ENCODE assay signal across 14 cellular contexts in genomic region chr3:38375072-38375471, GRCh38. TPM values are rescaled to one million over a fixed set of nuclear protein-coding genes. Genes with fewer than 3 reads are reported as not detected.
DNase-seq lines count a peak whose midpoint lies in the region; ATAC-seq lines count a peak whose summit lies in the region.
"Had no signal": no experiment of that assay in that cellular context is flagged by ENCODE, and none has a peak within 500 bp of the region (broad histone marks: within the 10 kb centered on the region; RNA-seq: fewer than 3 reads in every experiment).

No MANE protein-coding gene starts in this region.

- peaks cover 2% of the 10 kb centered on the region for H3K36me3 Mint-ChIP-seq in central memory CD8-positive, alpha-beta T cell (ENCODE audit: insufficient read depth)
- peaks cover 0 to 5% (median 3%) of the 10 kb centered on the region in 3 donors for H3K36me3 Mint-ChIP-seq in naive thymus-derived CD8-positive, alpha-beta T cell

- ATAC-seq in central memory CD8-positive, alpha-beta T cell (replicated peaks; ENCODE audit: extremely low read depth, poor library complexity, severe bottlenecking), result no peak
- no peak for ATAC-seq in naive thymus-derived CD8-positive, alpha-beta T cell
- ATAC-seq in Right ventricle myocardium inferior, result no peak

- POLR2A ChIA-PET in naive thymus-derived CD8-positive, alpha-beta T cell (lab: Charles Lee), result interaction anchor here (2.1 kb wide), 1 partner anchor 80 kb away, joined by 6 read pairs; no protein-coding TSS in a partner anchor

- peaks cover 30% of the 10 kb centered on the region for H3K4me1 Mint-ChIP-seq in central memory CD8-positive, alpha-beta T cell
- peaks cover 16 to 38% (median 30%) of the 10 kb centered on the region in 4 donors for H3K4me1 Mint-ChIP-seq in naive thymus-derived CD8-positive, alpha-beta T cell
- H3K4me1 Mint-ChIP-seq: H9 had no signal

- intact Hi-C loops in Right ventricle myocardium inferior (cut with DNase I), result no loop called here

- peak; percentile 49 for DNase-seq in activated CD8-positive, alpha-beta memory T cell treated with anti-CD3 and anti-CD28 coated beads for 24 hours
- no peak for DNase-seq in activated CD8-positive, alpha-beta memory T cell treated with anti-CD3 and anti-CD28 coated beads, Interleukin-2, amount 50 U/mL, for 4 hours
- DNase-seq in central memory CD8-positive, alpha-beta T cell (ENCODE audit: low spot score in 2 of 2), result no peak
- peak; percentile 57 for DNase-seq in mesenteric fat pad (ENCODE audit: low spot score)
- no peak for DNase-seq in naive thymus-derived CD8-positive, alpha-beta T cell
- DNase-seq in NK-92 (lab: John Stamatoyannopoulos, UW; ENCODE audit: unreplicated experiment), result no peak
- no peak for DNase-seq in Right ventricle myocardium inferior (ENCODE audit: missing footprints)
- DNase-seq: 8988T, AML-193, DMS153, DMS79 treated with DMSO at 0.1 percent for 48 hours, GDM1, GOT3, H9 had no signal

- H3K27ac Mint-ChIP-seq in central memory CD8-positive, alpha-beta T cell (ENCODE audit: low read depth), result peak overlapping the region; percentile 29
- peak overlapping the region in 2 of 10 donors; percentile 51 to 57 for H3K27ac Mint-ChIP-seq in naive thymus-derived CD8-positive, alpha-beta T cell
- H3K27ac Mint-ChIP-seq: H9 had no signal

- no peaks in the 10 kb centered on the region for H3K9me3 Mint-ChIP-seq in central memory CD8-positive, alpha-beta T cell
- H3K9me3 Mint-ChIP-seq in naive thymus-derived CD8-positive, alpha-beta T cell, result no peaks in the 10 kb centered on the region

- no peaks in the 10 kb centered on the region for H3K27me3 Mint-ChIP-seq in central memory CD8-positive, alpha-beta T cell
- no peaks in the 10 kb centered on the region for H3K27me3 Mint-ChIP-seq in naive thymus-derived CD8-positive, alpha-beta T cell

- H3K4me3 Mint-ChIP-seq in central memory CD8-positive, alpha-beta T cell, result no peak overlapping the region
- peak overlapping the region in 2 of 10 donors; percentile 64 to 70 for H3K4me3 Mint-ChIP-seq in naive thymus-derived CD8-positive, alpha-beta T cell
- H3K4me3 Mint-ChIP-seq: H9 had no signal

RNA-seq across cellular contexts. Expression of gene XYLB, which starts 28.5 kb away (rescaled TPM):
- total RNA-seq in mesenteric fat pad, result 5.2 TPM
- 1 to 10 TPM; 2.3 to 3.4 TPM for total RNA-seq in naive thymus-derived CD8-positive, alpha-beta T cell
- under 1 TPM; 0.29 to 0.83 (median 0.77) TPM for polyA plus RNA-seq in naive thymus-derived CD8-positive, alpha-beta T cell
- total RNA-seq in Right ventricle myocardium inferior, result 0.57 TPM

Comparison
In these comparisons a context has a peak if more than half of its experiments do, and no peak if none do; other contexts are left out.
1. DNase-seq: peak in activated CD8-positive, alpha-beta memory T cell treated with anti-CD3 and anti-CD28 coated beads for 24 hours (single experiment) and mesenteric fat pad (single experiment); none in activated CD8-positive, alpha-beta memory T cell treated with anti-CD3 and anti-CD28 coated beads, Interleukin-2, amount 50 U/mL, for 4 hours (single experiment), central memory CD8-positive, alpha-beta T cell (0 of 2), naive thymus-derived CD8-positive, alpha-beta T cell (0 of 10), NK-92 (single experiment) and Right ventricle myocardium inferior (single experiment).